Comparison of ENCODE assay signal across 19 cellular contexts in the genomic region with DNA sequence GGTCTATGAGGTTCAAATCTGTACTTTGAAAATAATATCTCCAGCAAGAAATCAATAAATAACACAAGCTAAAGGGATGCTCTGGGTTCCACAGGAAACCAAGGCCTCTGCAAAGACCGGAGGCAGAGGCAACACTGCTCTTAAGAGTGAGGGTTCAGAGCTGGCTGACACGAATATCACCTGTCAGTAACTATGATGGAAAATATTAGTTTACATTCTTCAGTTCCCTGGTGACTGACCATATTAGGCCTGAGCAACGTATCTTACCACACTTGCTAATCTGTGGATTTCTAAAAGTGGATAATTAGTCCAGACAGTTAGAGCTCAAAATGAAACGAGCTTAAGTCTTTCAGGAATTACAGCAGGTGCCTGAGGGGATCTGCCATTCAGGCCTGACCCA.
DNase-seq lines count a peak whose midpoint lies in the region; ATAC-seq, FAIRE-seq and TF ChIP-seq lines count a peak whose summit lies in the region.
"Had no signal": no experiment of that assay in that cellular context is flagged by ENCODE, and none has a peak within 500 bp of the region (broad histone marks: within the 10 kb centered on the region; RNA-seq: fewer than 3 reads in every experiment).

No MANE protein-coding gene starts in this region.

- H3K27ac Mint-ChIP-seq in astrocyte (ENCODE audit: unreplicated experiment): peak overlapping the region; percentile 2
- H3K27ac Mint-ChIP-seq in stimulated activated naive B cell treated with anti-CD40 and anti-IgM and Interleukin-4, amounts not matched to agents 10 μg/mL and 1 μg/mL and 100 μg/mL, for 72 hours: peak overlapping the region; percentile 85
- H3K27ac Mint-ChIP-seq: H9 had no signal

- no peak overlapping the region for H2AFZ ChIP-seq in astrocyte (ENCODE audit: low read depth, low read length)

- H3K4me3 Mint-ChIP-seq in astrocyte (ENCODE audit: unreplicated experiment): no peak overlapping the region
- H3K4me3 Mint-ChIP-seq in stimulated activated naive B cell treated with anti-CD40 and anti-IgM and Interleukin-4, amounts not matched to agents 10 μg/mL and 1 μg/mL and 100 μg/mL, for 72 hours: peak overlapping the region; percentile 47 to 48
- H3K4me3 Mint-ChIP-seq: H9 had no signal

- no peak for TF ChIP-seq POLR2A in heart left ventricle (IDR thresholded peaks at IDR 0.05)

- H3K9me3 Mint-ChIP-seq in astrocyte (ENCODE audit: unreplicated experiment): no peaks in the 10 kb centered on the region
- peaks cover 0 to 3% of the 10 kb centered on the region in 2 donors for H3K9me3 Mint-ChIP-seq in stimulated activated naive B cell treated with anti-CD40 and anti-IgM and Interleukin-4, amounts not matched to agents 10 μg/mL and 1 μg/mL and 100 μg/mL, for 72 hours
- H3K9me3 Mint-ChIP-seq: H9 had no signal

- DNase-seq in NCI-H82 (lab: John Stamatoyannopoulos, UW) (peak; percentile 58), NCI-H82 treated with DMSO at 0.1 percent for 48 hours (lab: John Stamatoyannopoulos, UW; ENCODE audit: unreplicated experiment) (no peak), astrocyte (ENCODE audit: low read depth) (no peak), heart left ventricle (no peak), left lobe of liver (ENCODE audit: low spot score) (no peak)
- DNase-seq in stimulated activated naive B cell treated with anti-CD40 and anti-IgM and Interleukin-4, amounts not matched to agents 10 μg/mL and 1 μg/mL and 100 μg/mL, for 72 hours: no peak
- DNase-seq in activated naive CD4-positive, alpha-beta T cell (lab: John Stamatoyannopoulos, UW): no peak
- DNase-seq: activated CD8-positive, alpha-beta memory T cell treated with anti-CD3 and anti-CD28 coated beads, Interleukin-2, amount 50 U/mL, for 48 hours; activated naive CD4-positive, alpha-beta T cell treated with Interleukin-2 at 50 U/mL for 16 hours; H9; left ventricle myocardium superior; NCI-H187; NCI-H446 treated with DMSO at 0.1 percent for 48 hours; SIG-M5; transverse colon had no signal

- intact Hi-C loops in heart left ventricle (cut with DNase I): loop anchor here in 1 of 10 donors (10.0 kb wide), 1 partner anchor 55 kb away; no protein-coding TSS in a partner anchor

- no peak overlapping the region for H3K9ac ChIP-seq in astrocyte (ENCODE audit: low read length)

- H3K9me3 ChIP-seq in astrocyte (ENCODE audit: insufficient read depth, low read depth, low read length): peaks cover 3% of the 10 kb centered on the region
- no peaks in the 10 kb centered on the region for H3K9me3 ChIP-seq in heart left ventricle
- H3K9me3 ChIP-seq: transverse colon had no signal

- TF ChIP-seq CTCF in astrocyte (IDR thresholded peaks at IDR 0.05; ENCODE audit: insufficient read depth, low read depth, low read length) (no peak), heart left ventricle (IDR thresholded peaks at IDR 0.05) (no peak)

- no peaks in the 10 kb centered on the region for H4K20me1 ChIP-seq in astrocyte (ENCODE audit: insufficient read depth, low read length)

- no peak overlapping the region for H3K27ac ChIP-seq in astrocyte (ENCODE audit: low read depth, low read length)
- no peak overlapping the region for H3K27ac ChIP-seq in heart left ventricle
- H3K27ac ChIP-seq: 22Rv1, transverse colon had no signal

- ATAC-seq in HG02973 (IDR thresholded peaks at IDR 0.05; ENCODE audit: unreplicated experiment) (peak; percentile 55), heart left ventricle (no peak), left lobe of liver (no peak)
- peak; percentile 82 to 84 for ATAC-seq in stimulated activated naive B cell treated with anti-CD40 and anti-IgM and Interleukin-4, amounts not matched to agents 10 μg/mL and 1 μg/mL and 100 μg/mL, for 72 hours (replicated peaks)
- ATAC-seq: left ventricle myocardium superior had no signal

- H3K36me3 Mint-ChIP-seq in astrocyte (ENCODE audit: low read depth, unreplicated experiment): no peaks in the 10 kb centered on the region
- peaks cover 2 to 3% of the 10 kb centered on the region in 2 donors for H3K36me3 Mint-ChIP-seq in stimulated activated naive B cell treated with anti-CD40 and anti-IgM and Interleukin-4, amounts not matched to agents 10 μg/mL and 1 μg/mL and 100 μg/mL, for 72 hours

- 44 to 53% (median 49%) methylated on average over 4 of the region's 4 CpGs for WGBS in heart left ventricle, 4 donors

- H3K4me1 ChIP-seq in astrocyte (ENCODE audit: insufficient read depth, low read length): no peaks in the 10 kb centered on the region
- H3K4me1 ChIP-seq in heart left ventricle: no peaks in the 10 kb centered on the region
- H3K4me1 ChIP-seq: transverse colon had no signal

- H3K36me3 ChIP-seq in astrocyte (ENCODE audit: insufficient read depth, low read length): no peaks in the 10 kb centered on the region
- H3K36me3 ChIP-seq in heart left ventricle: no peaks in the 10 kb centered on the region
- H3K36me3 ChIP-seq: transverse colon had no signal

- H3K4me3 ChIP-seq in astrocyte (ENCODE audit: insufficient read depth, low read depth, low read length) (no peak overlapping the region), heart left ventricle (no peak overlapping the region)
- H3K4me3 ChIP-seq: transverse colon had no signal

- FAIRE-seq in astrocyte (lab: Jason Lieb, UNC): no peak
- FAIRE-seq: colon, frontal cortex had no signal

- H3K27me3 ChIP-seq in astrocyte (ENCODE audit: insufficient read depth, low read length) (no peaks in the 10 kb centered on the region), heart left ventricle (peaks cover 0 to 7% (median 0%) of the 10 kb centered on the region in 9 donors)
- H3K27me3 ChIP-seq: transverse colon had no signal

- H3K79me2 ChIP-seq in astrocyte (ENCODE audit: insufficient read depth, low read length): no peaks in the 10 kb centered on the region

- peaks cover 19% of the 10 kb centered on the region for H3K4me1 Mint-ChIP-seq in astrocyte (ENCODE audit: low read depth, unreplicated experiment)
- H3K4me1 Mint-ChIP-seq in stimulated activated naive B cell treated with anti-CD40 and anti-IgM and Interleukin-4, amounts not matched to agents 10 μg/mL and 1 μg/mL and 100 μg/mL, for 72 hours: peaks cover 31 to 51% of the 10 kb centered on the region in 2 donors
- H3K4me1 Mint-ChIP-seq: H9 had no signal

- H3K4me2 ChIP-seq in astrocyte (ENCODE audit: low read length): no peak overlapping the region

- peaks cover 2% of the 10 kb centered on the region for H3K27me3 Mint-ChIP-seq in astrocyte (ENCODE audit: low read depth, unreplicated experiment)
- H3K27me3 Mint-ChIP-seq in stimulated activated naive B cell treated with anti-CD40 and anti-IgM and Interleukin-4, amounts not matched to agents 10 μg/mL and 1 μg/mL and 100 μg/mL, for 72 hours: peaks cover 23 to 35% of the 10 kb centered on the region in 2 donors

Comparison
In these comparisons a context has a peak if more than half of its experiments do, and no peak if none do; other contexts are left out.
1. ATAC-seq: peak in HG02973 (single experiment) and stimulated activated naive B cell treated with anti-CD40 and anti-IgM and Interleukin-4, amounts not matched to agents 10 μg/mL and 1 μg/mL and 100 μg/mL, for 72 hours (2 of 2); none in heart left ventricle (0 of 4) and left lobe of liver (single experiment).